In genomic region chr12:105239304-105239703, GRCh38 we compare ENCODE assay signal across 23 cellular contexts. TPM values are rescaled to one million over a fixed set of nuclear protein-coding genes. Genes with fewer than 3 reads are reported as not detected.
A peak's percentile ranks its signal among the peaks of the same experiment; 100 is the strongest.
DNase-seq lines count a peak whose midpoint lies in the region; ATAC-seq, FAIRE-seq and TF ChIP-seq lines count a peak whose summit lies in the region.
"Had no signal": no experiment of that assay in that cellular context is flagged by ENCODE, and none has a peak within 500 bp of the region (broad histone marks: within the 10 kb centered on the region; RNA-seq: fewer than 3 reads in every experiment).

No MANE protein-coding gene starts in this region.

- no peak for FAIRE-seq in K562 (lab: Jason Lieb, UNC)
- no peak for FAIRE-seq in HepG2 (lab: Jason Lieb, UNC)
- FAIRE-seq: A204.1, RCC 7860 had no signal

- peak overlapping the region; percentile 34 for H2AFZ ChIP-seq in K562 (ENCODE audit: low read depth, low read length)
- H2AFZ ChIP-seq in HepG2 (ENCODE audit: low read length): no peak overlapping the region
- H2AFZ ChIP-seq: GM23248 had no signal

- intact Hi-C loops in K562 (cut with micrococcal nuclease) (no loop called here), HepG2 (cut with micrococcal nuclease; ENCODE audit: unreplicated experiment) (loop anchor here (5.0 kb wide), 2 partner anchors 78 to 143 kb away; no protein-coding TSS in a partner anchor), testis (cut with DNase I; ENCODE audit: low total_unique reads) (no loop called here)

- no peaks in the 10 kb centered on the region for H3K9me1 ChIP-seq in K562 (ENCODE audit: control insufficient read depth, insufficient read depth, low read length)

- H4K20me1 ChIP-seq in K562 (replicated peaks; ENCODE audit: control insufficient read depth, insufficient read depth, low read length) (no peaks in the 10 kb centered on the region), HepG2 (ENCODE audit: insufficient read depth, low read length) (no peaks in the 10 kb centered on the region; the same call in 1 of the 2 replicates)

- H3K9ac ChIP-seq in K562 (ENCODE audit: insufficient read depth in 1 of 2, low read depth in 2 of 2, low read length in 2 of 2) (no peak overlapping the region), HepG2 (ENCODE audit: insufficient read depth, low read depth, low read length) (no peak overlapping the region)
- H3K9ac ChIP-seq: GM23248 had no signal

- POLR2A ChIA-PET in K562 (lab: Yijun Ruan, JAX) (no interaction called here), HepG2 (lab: Yijun Ruan, JAX) (no interaction called here)

- 2% methylated on average over 5 of the region's 5 CpGs for WGBS in K562 (ENCODE audit: insufficient coverage, low coverage, missing lambda C conversion rate)
- WGBS in HepG2 (ENCODE audit: low lambda C conversion rate): under 1% methylated on average over 5 of the region's 5 CpGs
- 54 to 57% methylated on average over 5 of the region's 5 CpGs for WGBS in testis, 2 donors

- H3K4me2 ChIP-seq in K562 (ENCODE audit: insufficient read depth, low read length) (no peak overlapping the region), HepG2 (ENCODE audit: low read depth, low read length) (peak overlapping the region; percentile 73)

- BruUV-seq in K562 (replicated peaks; lab: Mats Ljungman, UMichigan) (no TSS peak), HepG2 (replicated peaks; lab: Mats Ljungman, UMichigan) (no TSS peak)

- TF ChIP-seq POLR2A in K562 (conservative IDR thresholded peaks at IDR 0.05): no peak
- TF ChIP-seq POLR2A in HepG2 (IDR thresholded peaks at IDR 0.05; ENCODE audit: insufficient read depth in 1 of 2, low read depth in 2 of 2, low read length in 2 of 2): no peak
- no peak for TF ChIP-seq POLR2A in testis (IDR thresholded peaks at IDR 0.05)

- in situ Hi-C loops in K562 (cut with MboI) (no loop called here), HepG2 (cut with HindIII; ENCODE audit: extremely low pct_ligation_motif_present, low pct_unique_long_range_greater_than_20kb) (no loop called here)

- no peaks in the 10 kb centered on the region for H3K9me3 ChIP-seq in K562 (replicated peaks; ENCODE audit: control insufficient read depth, insufficient read depth, low read depth, low read length)
- no peaks in the 10 kb centered on the region for H3K9me3 ChIP-seq in HepG2 (ENCODE audit: low read length)
- H3K9me3 ChIP-seq in testis: no peaks in the 10 kb centered on the region
- no peaks in the 10 kb centered on the region for H3K9me3 ChIP-seq in SJCRH30 (replicated peaks)
- H3K9me3 ChIP-seq: BE2C had no signal

- ATAC-seq in K562: no peak
- peak; percentile 10; the same call in 1 of the 3 replicates for ATAC-seq in HepG2
- ATAC-seq in HG02970 (IDR thresholded peaks at IDR 0.05; ENCODE audit: low FRiP score, unreplicated experiment): no peak

- TF ChIP-seq EP300 in K562 (IDR thresholded peaks at IDR 0.05; ENCODE audit: low read length) (no peak), HepG2 (IDR thresholded peaks at IDR 0.05; ENCODE audit: low read depth in 2 of 2, low read length in 2 of 2) (no peak), HepG2 (CRISPR knock-in tag; IDR thresholded peaks at IDR 0.05; ENCODE audit: borderline replicate concordance) (no peak)

- H3K79me2 ChIP-seq in K562 (ENCODE audit: control insufficient read depth, insufficient read depth, low read length) (peaks cover 7% of the 10 kb centered on the region; the same call in 2 of the 3 replicates), HepG2 (ENCODE audit: insufficient read depth, low read length) (peaks cover 11% of the 10 kb centered on the region)

- TF ChIP-seq RAD21 in K562 (CRISPR knock-in tag; conservative IDR thresholded peaks at IDR 0.05 in 1 of 2, IDR thresholded peaks at IDR 0.05 in 1 of 2) (no peak), HepG2 (CRISPR knock-in tag; IDR thresholded peaks at IDR 0.05) (no peak)

- no peak overlapping the region for H3K4me3 ChIP-seq in K562
- peak overlapping the region in 2 of 3 experiments; percentile 10 to 29; a peak in 4 of 6 replicates for H3K4me3 ChIP-seq in HepG2 (replicated peaks in 1 of 3; ENCODE audit: insufficient read depth in 1 of 3, low read depth in 2 of 3, low read length in 3 of 3)
- H3K4me3 ChIP-seq in testis: no peak overlapping the region
- no peak overlapping the region for H3K4me3 ChIP-seq in SJCRH30
- H3K4me3 ChIP-seq: GM23248, SK-N-MC had no signal

- H3K4me1 ChIP-seq in K562 (replicated peaks in 1 of 2; ENCODE audit: control insufficient read depth in 2 of 2, insufficient read depth in 2 of 2, low read length in 2 of 2) (peaks cover 7 to 13% of the 10 kb centered on the region in 2 experiments; a peak in 4 of 5 replicates), HepG2 (ENCODE audit: insufficient read depth, low read length) (peaks cover 32% of the 10 kb centered on the region), testis (peaks cover 17% of the 10 kb centered on the region), SJCRH30 (peaks cover 4% of the 10 kb centered on the region; the same call in 1 of the 2 replicates)

- DNase-seq in EH (ENCODE audit: low read depth) (peak; percentile 46), K562 (ENCODE audit: extremely low read depth in 1 of 4, low spot score in 3 of 4) (peak in 2 of 4 experiments; percentile 13 to 24), HepG2 (ENCODE audit: low spot score) (peak; percentile 48), testis (no peak), NCI-H2107 (lab: John Stamatoyannopoulos, UW) (no peak), SJCRH30 (no peak)
- DNase-seq: BE2C; GM23248; H9; HFFc6; KG1; NCI-H1092 treated with DMSO at 0.1 percent for 48 hours; NCI-H1436 treated with DMSO at 0.1 percent for 48 hours; NCI-H2029; NCI-H226; NCI-H524; NCI-H774; NK-92 treated with Interleukin-12 subunit alpha and Interleukin-12 subunit beta, amount 100 ng/mL, for 24 hours; Right ventricle myocardium superior had no signal

- TF ChIP-seq CTCF in K562 (IDR thresholded peaks at IDR 0.05 in 2 of 3, conservative IDR thresholded peaks at IDR 0.05 in 1 of 3; ENCODE audit: insufficient read depth in 2 of 3, low read depth in 1 of 3, low read length in 3 of 3) (no peak), HepG2 (CRISPR knock-in tag; IDR thresholded peaks at IDR 0.05) (no peak), testis (IDR thresholded peaks at IDR 0.05) (no peak)

- H3K27ac ChIP-seq in K562 (ENCODE audit: extremely low read depth, low read depth, low read length) (no peak overlapping the region), HepG2 (ENCODE audit: extremely low read length, insufficient read depth, low read length) (no peak overlapping the region), testis (peak overlapping the region; percentile 24 to 59), SJCRH30 (no peak overlapping the region)
- H3K27ac ChIP-seq: GM23248, SK-N-MC had no signal

- CTCF ChIA-PET in K562 (lab: Yijun Ruan, JAX; ENCODE audit: low intra/inter-chr PET ratio): no interaction called here
- CTCF ChIA-PET in HepG2 (lab: Yijun Ruan, JAX; ENCODE audit: low intra/inter-chr PET ratio, low total read pairs): no interaction called here

- H3K36me3 ChIP-seq in K562 (ENCODE audit: control insufficient read depth, insufficient read depth, low read length) (no peaks in the 10 kb centered on the region; the same call in 2 of the 3 replicates), HepG2 (replicated peaks in 1 of 2; ENCODE audit: control insufficient read depth in 1 of 2, insufficient read depth in 2 of 2, low read length in 2 of 2) (no peaks in the 10 kb centered on the region), testis (ENCODE audit: low read depth, missing control alignments) (no peaks in the 10 kb centered on the region), SJCRH30 (no peaks in the 10 kb centered on the region)
- H3K36me3 ChIP-seq: BE2C had no signal

- H3K27me3 ChIP-seq in K562 (ENCODE audit: control insufficient read depth in 2 of 2, insufficient read depth in 2 of 2, low read length in 2 of 2) (no peaks in the 10 kb centered on the region), HepG2 (ENCODE audit: control insufficient read depth in 1 of 2, insufficient read depth in 2 of 2, low read length in 2 of 2) (peaks cover 0 to 1% of the 10 kb centered on the region in 2 experiments; a peak in 2 of 5 replicates), testis (no peaks in the 10 kb centered on the region), SJCRH30 (no peaks in the 10 kb centered on the region)
- H3K27me3 ChIP-seq: BE2C had no signal

RNA-seq across cellular contexts. Expression of gene APPL2, which starts 3.3 kb away (rescaled TPM):
- 36.5 and 49.4 TPM in 2 replicates for total RNA-seq in K562 (2011; cell fraction: chromatin; rRNA removed; ENCODE audit: low replicate concordance)
- 18.5 and 19.7 TPM in 2 replicates for total RNA-seq in K562 (2011; cell fraction: nucleolus; rRNA removed)
- total RNA-seq in K562 (2011; cell fraction: nucleoplasm; rRNA removed): 26.7 and 27.6 TPM in 2 replicates
- total RNA-seq in K562 (2014; rRNA removed) (3.8 and 5.2 TPM in 2 replicates), K562 (2014; rRNA removed; fragmentation: Illumina TruSeq; extraction: Trizol) (8.2 and 8.5 TPM in 2 replicates), K562 (2015; rRNA removed; fragmentation: Illumina TruSeq; extraction: Trizol) (6.7 and 9.0 TPM in 2 replicates), K562 (2021) (7.5 and 8.0 TPM in 2 replicates), HepG2 (2016; rRNA removed; fragmentation: Illumina TruSeq; extraction: Trizol) (9.9 and 10.5 TPM in 2 replicates), testis (100 to 1,000 TPM; 129 to 140 TPM)
- polyA plus RNA-seq in K562 (2011; rRNA removed) (11.4 and 14.4 TPM in 2 replicates), K562 (2014; fragmentation: Illumina TruSeq; extraction: Trizol) (7.8 and 13.6 TPM in 2 replicates), K562 (2014; fragmentation: Nextera tagmentation; extraction: Ambion mirVana) (1 to 10 TPM; 2.1 to 3.3 TPM), K562 (2014; rRNA removed) (8.6 and 8.9 TPM in 2 replicates), HepG2 (2011; rRNA removed) (11.1 and 12.1 TPM in 2 replicates), testis (ENCODE audit: insufficient read depth, low read depth, low replicate concordance) (70.9 TPM)
- 2.9 and 4.0 TPM in 2 replicates for polyA plus RNA-seq in K562 (2011; cell fraction: cytosol; rRNA removed)
- 17.1 and 23.1 TPM in 2 replicates for polyA plus RNA-seq in K562 (2011; cell fraction: nucleus; rRNA removed)
- polyA plus RNA-seq in K562 (2012): 4.4 and 9.0 TPM in 2 replicates
- polyA minus RNA-seq in K562 (2011; rRNA and poly(A)+ RNA removed): 12.3 and 13.4 TPM in 2 replicates
- polyA minus RNA-seq in K562 (2011; cell fraction: cytosol; rRNA and poly(A)+ RNA removed): 3.7 and 4.1 TPM in 2 replicates
- polyA minus RNA-seq in K562 (2011; cell fraction: nucleus; rRNA and poly(A)+ RNA removed): 13.3 and 16.4 TPM in 2 replicates
- total RNA-seq in HepG2 (2016; cell fraction: cytosol; rRNA removed; fragmentation: Illumina TruSeq; extraction: Trizol; ENCODE audit: low read depth): 3.9 and 4.1 TPM in 2 replicates
- total RNA-seq in HepG2 (2016; cell fraction: insoluble cytoplasmic fraction; rRNA removed; fragmentation: Illumina TruSeq; extraction: Trizol): 9.9 and 11.1 TPM in 2 replicates
- total RNA-seq in HepG2 (2016; cell fraction: membrane; rRNA removed; fragmentation: Illumina TruSeq; extraction: Trizol): 10.0 and 11.6 TPM in 2 replicates
- total RNA-seq in HepG2 (2016; cell fraction: nucleus; rRNA removed; fragmentation: Illumina TruSeq; extraction: Trizol): 15.0 and 18.1 TPM in 2 replicates
- polyA plus RNA-seq in HepG2 (2011; cell fraction: cytosol; rRNA removed): 5.5 and 6.9 TPM in 2 replicates
- polyA plus RNA-seq in HepG2 (2011; cell fraction: nucleus; rRNA removed): 18.2 and 20.1 TPM in 2 replicates
- 11.3 and 17.8 TPM in 2 replicates for polyA plus RNA-seq in HepG2 (2012)
- 4.7 and 5.2 TPM in 2 replicates for polyA plus RNA-seq in HepG2 (2016; cell fraction: cytosol; fragmentation: Illumina TruSeq; extraction: Trizol; ENCODE audit: low read depth)
- 11.6 and 12.2 TPM in 2 replicates for polyA plus RNA-seq in HepG2 (2016; cell fraction: insoluble cytoplasmic fraction; fragmentation: Illumina TruSeq; extraction: Trizol; ENCODE audit: low read depth)
- polyA plus RNA-seq in HepG2 (2016; cell fraction: membrane; fragmentation: Illumina TruSeq; extraction: Trizol; ENCODE audit: low read depth): 8.7 and 8.8 TPM in 2 replicates
- polyA plus RNA-seq in HepG2 (2016; cell fraction: nucleus; fragmentation: Illumina TruSeq; extraction: Trizol; ENCODE audit: insufficient read depth, low read depth): 21.7 TPM in 2 replicates
- polyA minus RNA-seq in HepG2 (2011; rRNA and poly(A)+ RNA removed; ENCODE audit: low replicate concordance): 11.7 and 14.0 TPM in 2 replicates
- 4.7 and 7.5 TPM in 2 replicates for polyA minus RNA-seq in HepG2 (2011; cell fraction: cytosol; rRNA and poly(A)+ RNA removed)
- polyA minus RNA-seq in HepG2 (2011; cell fraction: nucleus; rRNA and poly(A)+ RNA removed): 30.4 and 41.6 TPM in 2 replicates
- 16.1 and 17.3 TPM in 2 replicates for total RNA-seq in SJCRH30 (2014; rRNA removed; shearing (Covaris generic))

Comparison
In these comparisons a context has a peak if more than half of its experiments do, and no peak if none do; other contexts are left out.
1. DNase-seq: peak in EH (single experiment) and HepG2 (single experiment); none in testis (single experiment), NCI-H2107 (single experiment) and SJCRH30 (0 of 2).
2. H3K27ac ChIP-seq: peak in testis (2 of 2); none in K562 (single experiment), HepG2 (single experiment) and SJCRH30 (single experiment).
3. H3K4me3 ChIP-seq: peak in HepG2 (2 of 3); none in K562 (single experiment), testis (0 of 2) and SJCRH30 (single experiment).